Comparison of ENCODE assay signal across 8 cellular contexts in genomic region chr16:10181196-10182162, GRCh38. TPM values are rescaled to one million over a fixed set of nuclear protein-coding genes. Genes with fewer than 3 reads are reported as not detected.
A peak's percentile ranks its signal among the peaks of the same experiment; 100 is the strongest.
DNase-seq lines count a peak whose midpoint lies in the region; ATAC-seq and TF ChIP-seq lines count a peak whose summit lies in the region.

No MANE protein-coding gene starts in this region.

- H3K4me1 Mint-ChIP-seq in IgD-negative memory B cell = peaks cover 5 to 12% (median 6%) of the 10 kb centered on the region in 3 donors
- peaks cover 17 to 25% (median 21%) of the 10 kb centered on the region in 3 donors for H3K4me1 Mint-ChIP-seq in naive B cell

- H3K27ac Mint-ChIP-seq in IgD-negative memory B cell = no peak overlapping the region
- H3K27ac Mint-ChIP-seq in naive B cell = peak overlapping the region in 4 of 6 donors; percentile 11 to 81 (median 50)

- DNase-seq in AG09319 (ENCODE audit: extremely low read depth, low read depth) (peak; percentile 34), activated T-cell treated with anti-CD3 and anti-CD28 coated beads for 48 hours (ENCODE audit: low read depth) (peak; percentile 58), fibroblast of peridontal ligament (ENCODE audit: extremely low read depth) (peak; percentile 60), naive B cell (peak; percentile 49)

- ATAC-seq in GM18511 (IDR thresholded peaks at IDR 0.05; ENCODE audit: unreplicated experiment) (peak; percentile 72), naive B cell (ENCODE audit: low read depth in 2 of 2) (peak; percentile 46), HG03457 (IDR thresholded peaks at IDR 0.05; ENCODE audit: unreplicated experiment) (no peak)

- peaks cover 3% of the 10 kb centered on the region for H3K36me3 Mint-ChIP-seq in IgD-negative memory B cell
- no peaks in the 10 kb centered on the region for H3K36me3 Mint-ChIP-seq in naive B cell

- H3K27me3 Mint-ChIP-seq in IgD-negative memory B cell = peaks cover 42% of the 10 kb centered on the region
- H3K27me3 Mint-ChIP-seq in naive B cell = peaks cover 41 to 93% (median 61%) of the 10 kb centered on the region in 3 donors

- H3K27ac ChIP-seq in temporal lobe (ENCODE audit: low read depth, low read length) = peak overlapping the region; percentile 56

- H3K4me3 Mint-ChIP-seq in IgD-negative memory B cell = peak overlapping the region; percentile 60 to 91 (median 72)
- H3K4me3 Mint-ChIP-seq in naive B cell = peak overlapping the region; percentile 70 to 88 (median 80)

- H3K9me3 Mint-ChIP-seq in IgD-negative memory B cell = peaks cover 0 to 2% (median 0%) of the 10 kb centered on the region in 3 donors
- peaks cover 0 to 9% (median 2%) of the 10 kb centered on the region in 7 donors for H3K9me3 Mint-ChIP-seq in naive B cell

- TF ChIP-seq CTCF in AG09319 (IDR thresholded peaks at IDR 0.05; ENCODE audit: low read depth, low read length) = peak; percentile 93

RNA-seq across cellular contexts. Expression of gene GRIN2A, which starts 0.7 kb away (rescaled TPM):
- polyA plus RNA-seq in IgD-negative memory B cell = not detected
- under 1 TPM in 3 of 6 donors, not detected in 3; 0.04 to 0.53 (median 0.17) TPM for polyA plus RNA-seq in naive B cell (ENCODE audit: low read depth in 6 of 6)
- 11.8 TPM for total RNA-seq in temporal lobe

Comparison
In these comparisons a context has a peak if more than half of its experiments do, and no peak if none do; other contexts are left out.
1. H3K27ac Mint-ChIP-seq: peak in naive B cell (4 of 6); none in IgD-negative memory B cell (0 of 3).
2. Peak in every context shown above with its lines, with median percentiles within 50 percentile points of each other: DNase-seq.